18 cellular contexts compared by ENCODE assay signal in the genomic region with DNA sequence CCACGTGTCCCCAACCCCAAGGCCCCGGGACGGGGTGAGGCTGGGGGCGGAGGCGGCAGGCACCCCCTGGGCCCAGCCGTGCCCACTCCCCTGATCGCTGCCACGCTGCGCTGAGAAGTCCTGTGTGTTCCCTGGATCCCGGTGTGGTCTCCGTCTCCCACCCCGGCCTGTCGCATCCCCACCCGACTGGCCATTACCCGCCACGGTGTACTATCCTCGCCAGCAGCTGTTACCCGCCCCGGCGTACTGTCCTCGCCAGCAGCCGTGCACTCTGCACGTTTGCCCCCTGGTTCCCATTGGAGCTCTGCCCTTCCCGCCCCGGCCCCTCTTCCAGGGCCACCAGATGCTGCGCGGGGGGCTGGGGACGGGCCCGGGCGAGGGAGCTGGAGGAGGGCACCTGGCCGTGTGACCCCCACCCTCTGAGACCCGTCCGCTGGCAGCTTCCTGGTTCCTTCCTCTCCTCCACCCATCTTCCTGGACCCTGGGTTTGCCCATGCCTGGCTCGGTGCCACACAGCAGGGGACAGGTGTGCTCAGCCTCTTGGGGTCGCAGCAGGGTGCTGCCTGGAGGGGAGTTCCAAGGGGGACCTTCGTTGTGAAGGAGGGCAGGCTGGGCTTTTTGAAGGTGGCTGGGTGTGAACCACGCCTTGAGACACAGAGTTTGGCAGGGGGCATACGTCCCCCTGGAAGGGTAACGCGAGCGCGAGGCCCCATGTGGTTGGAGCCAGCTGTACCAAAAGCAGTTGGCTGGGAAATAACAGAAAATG. TPM values are rescaled to one million over a fixed set of nuclear protein-coding genes. Genes with fewer than 3 reads are reported as not detected.
DNase-seq lines count a peak whose midpoint lies in the region; ATAC-seq and TF ChIP-seq lines count a peak whose summit lies in the region.
"Had no signal": no experiment of that assay in that cellular context is flagged by ENCODE, and none has a peak within 500 bp of the region (broad histone marks: within the 10 kb centered on the region; RNA-seq: fewer than 3 reads in every experiment).

No MANE protein-coding gene starts in this region.

- DNase-seq in NCI-H524 (lab: John Stamatoyannopoulos, UW): peak; percentile 71 to 81
- no peak for DNase-seq in SK-N-MC (ENCODE audit: low read depth, low spot score)
- DNase-seq in NAMALWA (ENCODE audit: low spot score): no peak
- no peak for DNase-seq in heart right ventricle
- DNase-seq: AML-193; Calu3; CD4-positive, CD25-positive, alpha-beta regulatory T cell; DMS79; GM23248; MV-4-11; NCI-H1694 treated with DMSO at 0.1 percent for 48 hours; NCI-H2107; NCI-H446 treated with DMSO at 0.1 percent for 48 hours had no signal

- H3K4me1 ChIP-seq in BLaER1 (peaks cover 100% of the 10 kb centered on the region), heart right ventricle (peaks cover 17 to 63% (median 45%) of the 10 kb centered on the region in 9 donors)

- no peaks in the 10 kb centered on the region for H3K9me3 ChIP-seq in BLaER1
- no peaks in the 10 kb centered on the region for H3K9me3 ChIP-seq in KOPT-K1 (ENCODE audit: insufficient read depth, low read length, poor library complexity, severe bottlenecking)
- H3K9me3 ChIP-seq in SK-N-MC (ENCODE audit: low read depth, low read length): no peaks in the 10 kb centered on the region
- H3K9me3 ChIP-seq in heart right ventricle: no peaks in the 10 kb centered on the region

- H3K9ac ChIP-seq in BLaER1 (0 out of 2 replicates have a peak overlapping the region, but pooled peaks have one; percentile 24), SK-N-MC (ENCODE audit: insufficient read length) (no peak overlapping the region)
- H3K9ac ChIP-seq: GM23248 had no signal

- WGBS in heart right ventricle, 2 donors: 92% methylated on average over 41 to 42 of the region's 42 CpGs

- peaks cover 100% of the 10 kb centered on the region for H4K20me1 ChIP-seq in BLaER1

- H3K27ac ChIP-seq in BLaER1 (peak overlapping the region; percentile 75), KOPT-K1 (ENCODE audit: low read depth, low read length, poor library complexity, severe bottlenecking) (peak overlapping the region; percentile 1), SK-N-MC (peak overlapping the region; percentile 42), heart right ventricle (no peak overlapping the region)
- H3K27ac ChIP-seq: GM23248 had no signal

- H3K4me2 ChIP-seq in BLaER1: peak overlapping the region; percentile 98

- H3K4me3 ChIP-seq in BLaER1: peak overlapping the region; percentile 28; the same call in 1 of the 2 replicates
- H3K4me3 ChIP-seq in SK-N-MC: no peak overlapping the region
- no peak overlapping the region for H3K4me3 ChIP-seq in heart right ventricle
- H3K4me3 ChIP-seq: GM23248 had no signal

- H3K36me3 ChIP-seq in BLaER1 (peaks cover 77% of the 10 kb centered on the region), KOPT-K1 (ENCODE audit: insufficient read depth, low read length) (peaks cover 67% of the 10 kb centered on the region), SK-N-MC (ENCODE audit: insufficient read depth, low read length) (no peaks in the 10 kb centered on the region; the same call in 1 of the 2 replicates), heart right ventricle (no peaks in the 10 kb centered on the region)

- intact Hi-C loops in heart right ventricle (cut with DNase I): no loop called here

- H3K27me3 ChIP-seq in BLaER1 (no peaks in the 10 kb centered on the region), heart right ventricle (no peaks in the 10 kb centered on the region)

- no peak for TF ChIP-seq CTCF in heart right ventricle (IDR thresholded peaks at IDR 0.05)

- ATAC-seq in GM19328 (IDR thresholded peaks at IDR 0.05; ENCODE audit: unreplicated experiment) (no peak), GM18861 (IDR thresholded peaks at IDR 0.05; ENCODE audit: unreplicated experiment) (no peak), heart right ventricle (no peak)
- ATAC-seq: HCT116 had no signal

RNA-seq across cellular contexts. Expression of gene BAHCC1, which starts 19.7 kb away (rescaled TPM):
- total RNA-seq in heart right ventricle: 10 to 100 TPM in 2 of 10 donors, 1 to 10 TPM in 8; 6.3 to 11.1 (median 9.2) TPM
- polyA plus RNA-seq in heart right ventricle: 10 to 100 TPM in 1 of 2 donors, 1 to 10 TPM in 1; 4.8 to 13.1 TPM
- polyA plus RNA-seq: CD4-positive, CD25-positive, alpha-beta regulatory T cell had no signal

Comparison
In these comparisons a context has a peak if more than half of its experiments do, and no peak if none do; other contexts are left out.
1. H3K27ac ChIP-seq: peak in BLaER1 (single experiment), KOPT-K1 (single experiment) and SK-N-MC (single experiment); none in heart right ventricle (0 of 10).
2. DNase-seq: peak in NCI-H524 (2 of 2); none in SK-N-MC (single experiment), NAMALWA (single experiment) and heart right ventricle (0 of 2).